Comparison of ENCODE assay signal across 19 cellular contexts in the genomic region with DNA sequence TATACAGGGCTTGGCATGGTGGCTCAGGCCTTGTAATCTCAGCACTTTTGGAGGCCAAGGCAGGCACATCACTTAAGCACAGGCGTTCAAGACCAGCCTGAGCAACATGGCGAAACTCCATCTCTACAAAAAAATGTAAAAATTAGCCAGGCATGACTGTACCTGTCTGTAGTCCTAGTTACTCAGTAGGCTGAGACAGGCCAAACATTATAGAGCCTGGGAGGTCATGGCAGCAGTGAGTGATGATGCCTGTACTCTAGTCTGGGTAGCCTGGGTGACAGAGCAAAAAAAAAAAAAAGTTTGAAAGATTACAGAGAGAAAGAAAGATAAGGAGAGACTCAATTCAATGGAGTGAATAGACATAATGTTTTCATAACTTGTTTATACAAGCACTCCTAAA.
"Had no signal": no experiment of that assay in that cellular context is flagged by ENCODE, and none has a peak within 500 bp of the region (broad histone marks: within the 10 kb centered on the region; RNA-seq: fewer than 3 reads in every experiment).

No MANE protein-coding gene starts in this region.

- H3K27ac ChIP-seq: left lung, psoas muscle, skin epidermis, spleen, thoracic aorta, tibial nerve, upper lobe of left lung had no signal

- H3K36me3 ChIP-seq: left lung, spleen, thoracic aorta, tibial nerve, upper lobe of left lung had no signal

- H3K4me3 ChIP-seq: left lung, psoas muscle, skin epidermis, spleen, thoracic aorta, tibial nerve, upper lobe of left lung had no signal

- H3K27me3 Mint-ChIP-seq: effector memory CD8-positive, alpha-beta T cell; naive thymus-derived CD4-positive, alpha-beta T cell; stimulated activated memory B cell treated with anti-CD40 and anti-IgM and Interleukin-4, amounts not matched to agents 10 μg/mL and 1 μg/mL and 100 μg/mL, for 72 hours; stimulated activated naive CD8-positive, alpha-beta T cell treated with anti-CD3 and anti-CD28 coated beads, Interleukin-15, Interleukin-2, amounts not matched to agents 100 ng/mL and 50 ng/mL, for 24 hours had no signal

- H3K9me3 ChIP-seq: psoas muscle, thoracic aorta had no signal

- H3K27me3 ChIP-seq: left lung, spleen, tibial nerve, upper lobe of left lung had no signal

- H3K4me1 Mint-ChIP-seq: naive thymus-derived CD4-positive, alpha-beta T cell; nephron; stimulated activated memory B cell treated with anti-CD40 and anti-IgM and Interleukin-4, amounts not matched to agents 10 μg/mL and 1 μg/mL and 100 μg/mL, for 72 hours had no signal

- ATAC-seq: effector memory CD8-positive, alpha-beta T cell; left lung; naive thymus-derived CD4-positive, alpha-beta T cell; psoas muscle; right cardiac atrium; stimulated activated memory B cell treated with anti-CD40 and anti-IgM and Interleukin-4, amounts not matched to agents 10 μg/mL and 1 μg/mL and 100 μg/mL, for 72 hours had no signal

- H3K4me3 Mint-ChIP-seq: effector memory CD8-positive, alpha-beta T cell; naive thymus-derived CD4-positive, alpha-beta T cell; nephron; stimulated activated memory B cell treated with anti-CD40 and anti-IgM and Interleukin-4, amounts not matched to agents 10 μg/mL and 1 μg/mL and 100 μg/mL, for 72 hours; stimulated activated naive CD8-positive, alpha-beta T cell treated with anti-CD3 and anti-CD28 coated beads, Interleukin-15, Interleukin-2, amounts not matched to agents 100 ng/mL and 50 ng/mL, for 24 hours had no signal

- H3K27ac Mint-ChIP-seq: effector memory CD8-positive, alpha-beta T cell; naive thymus-derived CD4-positive, alpha-beta T cell; nephron; stimulated activated memory B cell treated with anti-CD40 and anti-IgM and Interleukin-4, amounts not matched to agents 10 μg/mL and 1 μg/mL and 100 μg/mL, for 72 hours; stimulated activated naive CD8-positive, alpha-beta T cell treated with anti-CD3 and anti-CD28 coated beads, Interleukin-15, Interleukin-2, amounts not matched to agents 100 ng/mL and 50 ng/mL, for 24 hours had no signal

- DNase-seq: cortex of kidney; effector memory CD8-positive, alpha-beta T cell; head of caudate nucleus; left lung; mesendoderm; midbrain; naive thymus-derived CD4-positive, alpha-beta T cell; nucleus accumbens; psoas muscle; right cardiac atrium; spleen; stimulated activated CD4-positive, alpha-beta T cell treated with anti-CD3 and anti-CD28 coated beads, Interleukin-4, amount 100 ng/mL, for 4 hours; upper lobe of left lung had no signal

- H3K36me3 Mint-ChIP-seq: naive thymus-derived CD4-positive, alpha-beta T cell; stimulated activated memory B cell treated with anti-CD40 and anti-IgM and Interleukin-4, amounts not matched to agents 10 μg/mL and 1 μg/mL and 100 μg/mL, for 72 hours had no signal

- H3K4me1 ChIP-seq: left lung, psoas muscle, spleen, tibial nerve, upper lobe of left lung had no signal
